ENCODE assay signal across 14 cellular contexts in genomic region chr10:61837748-61838055, GRCh38.
DNase-seq lines count a peak whose midpoint lies in the region; ATAC-seq and TF ChIP-seq lines count a peak whose summit lies in the region.
"Had no signal": no experiment of that assay in that cellular context is flagged by ENCODE, and none has a peak within 500 bp of the region (broad histone marks: within the 10 kb centered on the region; RNA-seq: fewer than 3 reads in every experiment).

No MANE protein-coding gene starts in this region.

- no peak for TF ChIP-seq POLR2A in IMR-90 (IDR thresholded peaks at IDR 0.05; ENCODE audit: low read depth, low read length)

- peak overlapping the region; percentile 37 for H4K5ac ChIP-seq in IMR-90 (ENCODE audit: low read depth, low read length)

- H3K56ac ChIP-seq in IMR-90 (ENCODE audit: extremely low read depth, insufficient read depth, low read length) = peak overlapping the region; percentile 71; the same call in 1 of the 2 replicates

- dilution Hi-C loops in IMR-90 (cut with HindIII; ENCODE audit: low sequenced_read_pairs, unreplicated experiment) = no loop called here

- ATAC-seq in IMR-90 (ENCODE audit: low read depth) (peak; percentile 30; the same call in 1 of the 2 replicates), HG02610 (IDR thresholded peaks at IDR 0.05; ENCODE audit: unreplicated experiment) (no peak)
- no peak for ATAC-seq in activated CD4-positive, alpha-beta T cell treated with anti-CD3 and anti-CD28 coated beads for 36 hours
- ATAC-seq: Right ventricle myocardium inferior had no signal

- H3K79me2 ChIP-seq in ACC112 (ENCODE audit: control insufficient read depth, insufficient read depth, low read length, unreplicated experiment) (no peaks in the 10 kb centered on the region), trophoblast cell (ENCODE audit: control insufficient read depth, insufficient read depth, low read length, poor library complexity) (no peaks in the 10 kb centered on the region)

- TF ChIP-seq CTCF in IMR-90 (conservative IDR thresholded peaks at IDR 0.05; ENCODE audit: low read depth, low read length) = no peak
- TF ChIP-seq CTCF in coronary artery (IDR thresholded peaks at IDR 0.05) = no peak

- H2BK20ac ChIP-seq in IMR-90 (ENCODE audit: low read depth, low read length) = peak overlapping the region; percentile 83

- H3K4me1 ChIP-seq in ACC112 (ENCODE audit: control insufficient read depth, insufficient read depth, low read length, unreplicated experiment) (peaks cover 34% of the 10 kb centered on the region), IMR-90 (ENCODE audit: control insufficient read depth, insufficient read depth, low read length) (peaks cover 16% of the 10 kb centered on the region), trophoblast cell (ENCODE audit: control insufficient read depth in 1 of 2, insufficient read depth in 2 of 2, low read length in 2 of 2) (peaks cover 3 to 4% of the 10 kb centered on the region in 2 experiments)

- H2AK9ac ChIP-seq in IMR-90 (replicated peaks; ENCODE audit: low read depth, low read length, poor library complexity) = no peak overlapping the region

- intact Hi-C loops in IMR-90 (cut with micrococcal nuclease) = loop anchor here (1.0 to 5.0 kb wide), 3 partner anchors 63 to 565 kb away; no protein-coding TSS in a partner anchor
- intact Hi-C loops in activated CD4-positive, alpha-beta T cell treated with anti-CD3 and anti-CD28 coated beads for 36 hours (cut with DNase I, micrococcal nuclease) = loop anchor here in 1 of 2 experiments (10.0 kb wide), 1 partner anchor 693 kb away; no protein-coding TSS in a partner anchor

- in situ Hi-C loops in IMR-90 (cut with MboI; ENCODE audit: low sequenced_read_pairs) = no loop called here

- H3K9me1 ChIP-seq in IMR-90 (ENCODE audit: insufficient read depth, low read length) = 0 out of 2 replicates have a peak, but pooled peaks cover 7% of the 10 kb centered on the region

- POLR2A ChIA-PET in IMR-90 (lab: Charles Lee; ENCODE audit: unreplicated experiment) = interaction anchor here (0.6 to 0.7 kb wide), 3 partner anchors 8 to 66 kb away, joined by 3 to 4 read pairs (median 3); no protein-coding TSS in a partner anchor
- POLR2A ChIA-PET in activated CD4-positive, alpha-beta T cell treated with anti-CD3 and anti-CD28 coated beads for 36 hours (lab: Charles Lee) = no interaction called here

- H3K79me1 ChIP-seq in IMR-90 (ENCODE audit: low read depth in 1 of 2, low read length in 2 of 2) (0 out of 4 replicates have a peak, but pooled peaks cover 0 to 2% of the 10 kb centered on the region in 2 experiments), trophoblast cell (ENCODE audit: low read length) (peaks cover 3% of the 10 kb centered on the region)

- H3K4me2 ChIP-seq in IMR-90 (ENCODE audit: low read depth, low read length) = peak overlapping the region; percentile 94
- H3K4me2 ChIP-seq in trophoblast cell (ENCODE audit: low read length) = peak overlapping the region; percentile 27

- H2BK12ac ChIP-seq in trophoblast cell (ENCODE audit: low read length) = no peak overlapping the region

- H3K27ac ChIP-seq in ACC112 (ENCODE audit: low read depth, low read length) = peak overlapping the region; percentile 87
- peak overlapping the region; percentile 81; the same call in 1 of the 2 replicates for H3K27ac ChIP-seq in IMR-90 (ENCODE audit: insufficient read depth, low read length)
- peak overlapping the region; percentile 52 to 56 for H3K27ac ChIP-seq in coronary artery
- H3K27ac ChIP-seq in trophoblast cell (ENCODE audit: low read depth, low read length) = peak overlapping the region; percentile 17

- H3K9ac ChIP-seq in IMR-90 (ENCODE audit: low read depth, low read length) (peak overlapping the region; percentile 55), trophoblast cell (ENCODE audit: low read length) (no peak overlapping the region)

- H3K23ac ChIP-seq in IMR-90 (ENCODE audit: low read depth, low read length) = peak overlapping the region; percentile 72; the same call in 1 of the 2 replicates
- no peak overlapping the region for H3K23ac ChIP-seq in trophoblast cell (ENCODE audit: low read length)

- H3K36me3 Mint-ChIP-seq in activated CD4-positive, alpha-beta T cell treated with anti-CD3 and anti-CD28 coated beads for 36 hours (ENCODE audit: low read depth) = no peaks in the 10 kb centered on the region

- no peaks in the 10 kb centered on the region for H3K27me3 ChIP-seq in ACC112 (ENCODE audit: insufficient read depth, low read length)
- H3K27me3 ChIP-seq in IMR-90 (ENCODE audit: control insufficient read depth, insufficient read depth, low read length) = no peaks in the 10 kb centered on the region
- no peaks in the 10 kb centered on the region for H3K27me3 ChIP-seq in trophoblast cell (ENCODE audit: insufficient read depth, low read length)
- H3K27me3 ChIP-seq: BE2C had no signal

- CTCF ChIA-PET in IMR-90 (lab: Yijun Ruan, JAX) = interaction anchor here (0.7 to 1.6 kb wide), 2 partner anchors 87 to 1458 kb away, joined by 3 to 8 read pairs; no protein-coding TSS in a partner anchor
- CTCF ChIA-PET in activated CD4-positive, alpha-beta T cell treated with anti-CD3 and anti-CD28 coated beads for 36 hours (lab: Charles Lee) = interaction anchor here (0.6 to 1.4 kb wide), 3 partner anchors 20 to 105 kb away, joined by 3 to 5 read pairs (median 3); no protein-coding TSS in a partner anchor

- no peak for TF ChIP-seq RAD21 in IMR-90 (IDR thresholded peaks at IDR 0.05; ENCODE audit: low read length)

- no peaks in the 10 kb centered on the region for H3K9me3 ChIP-seq in IMR-90 (ENCODE audit: control insufficient read depth, insufficient read depth, low read length)
- H3K9me3 ChIP-seq in trophoblast cell (ENCODE audit: insufficient read depth, low read depth, low read length) = no peaks in the 10 kb centered on the region
- H3K9me3 ChIP-seq: BE2C had no signal

- no peaks in the 10 kb centered on the region for H3K9me3 Mint-ChIP-seq in activated CD4-positive, alpha-beta T cell treated with anti-CD3 and anti-CD28 coated beads for 36 hours (ENCODE audit: low read depth)
- H3K9me3 Mint-ChIP-seq: activated naive CD4-positive, alpha-beta T cell treated with anti-CD3 and anti-CD28 coated beads for 36 hours had no signal

- no peaks in the 10 kb centered on the region for H3K27me3 Mint-ChIP-seq in activated CD4-positive, alpha-beta T cell treated with anti-CD3 and anti-CD28 coated beads for 36 hours

- no peak overlapping the region for H4K12ac ChIP-seq in trophoblast cell (ENCODE audit: low read depth, low read length)

- H3K4ac ChIP-seq in IMR-90 (ENCODE audit: low read depth, low read length) (peak overlapping the region; percentile 86; the same call in 1 of the 2 replicates), trophoblast cell (ENCODE audit: low read depth, low read length) (no peak overlapping the region)

- H2AK5ac ChIP-seq in IMR-90 (ENCODE audit: low read depth, low read length) (peak overlapping the region; percentile 62; the same call in 1 of the 2 replicates), trophoblast cell (ENCODE audit: low read length) (no peak overlapping the region)

- H2AFZ ChIP-seq in ACC112 (ENCODE audit: low read length, unreplicated experiment) = no peak overlapping the region
- no peak overlapping the region for H2AFZ ChIP-seq in IMR-90 (replicated peaks; ENCODE audit: low read length, poor library complexity)
- H2AFZ ChIP-seq in trophoblast cell (ENCODE audit: insufficient read depth, low read length, poor library complexity) = no peak overlapping the region

- peaks cover 24% of the 10 kb centered on the region for H3K4me1 Mint-ChIP-seq in activated CD4-positive, alpha-beta T cell treated with anti-CD3 and anti-CD28 coated beads for 36 hours

- no TSS peak for BruUV-seq in IMR-90 (replicated peaks; lab: Mats Ljungman, UMichigan)

- H4K20me1 ChIP-seq in IMR-90 (ENCODE audit: insufficient read depth, low read length) = no peaks in the 10 kb centered on the region

- DNase-seq in IMR-90 = no peak
- DNase-seq in coronary artery (ENCODE audit: low spot score) = no peak
- DNase-seq in trophoblast cell = no peak
- no peak for DNase-seq in NCI-H2171 (lab: John Stamatoyannopoulos, UW)
- no peak for DNase-seq in activated CD4-positive, alpha-beta T cell treated with anti-CD3 and anti-CD28 coated beads for 36 hours
- DNase-seq in OCI-M2 (lab: John Stamatoyannopoulos, UW; ENCODE audit: unreplicated experiment) = no peak
- DNase-seq: activated CD4-positive, alpha-beta T cell treated with anti-CD3 and anti-CD28 coated beads for 4 hours; activated naive CD4-positive, alpha-beta T cell treated with anti-CD3 and anti-CD28 coated beads for 36 hours; BE2C; NCI-H2171 treated with DMSO at 0.1 percent for 48 hours; stimulated activated CD4-positive, alpha-beta T cell treated with anti-CD3 and anti-CD28 coated beads, Interleukin-4, amount 100 ng/mL, for 24 hours had no signal

- no CpG with 5 or more reads among the region's 5 CpGs for WGBS in IMR-90 (ENCODE audit: extremely low coverage in 2 of 2, insufficient read length in 1 of 2), 2 experiments
- no CpG with 5 or more reads among the region's 5 CpGs for WGBS in trophoblast cell (ENCODE audit: extremely low coverage, insufficient coverage, insufficient read length)

- H4K91ac ChIP-seq in IMR-90 (ENCODE audit: insufficient read depth, low read depth, low read length) (peak overlapping the region; percentile 81), trophoblast cell (ENCODE audit: low read depth, low read length) (no peak overlapping the region)

- H4K8ac ChIP-seq in IMR-90 (ENCODE audit: low read depth in 2 of 2, low read length in 2 of 2) (peak overlapping the region in 1 of 2 experiments; percentile 49; a peak in 3 of 4 replicates), trophoblast cell (ENCODE audit: low read depth, low read length) (no peak overlapping the region)

- H2BK120ac ChIP-seq in IMR-90 (ENCODE audit: low read depth, low read length) (peak overlapping the region; percentile 93), trophoblast cell (ENCODE audit: insufficient read depth, low read length, poor library complexity) (no peak overlapping the region)

- no peak overlapping the region for H3K27ac Mint-ChIP-seq in activated CD4-positive, alpha-beta T cell treated with anti-CD3 and anti-CD28 coated beads for 36 hours
- H3K27ac Mint-ChIP-seq: activated naive CD4-positive, alpha-beta T cell treated with anti-CD3 and anti-CD28 coated beads for 36 hours had no signal

- H2BK15ac ChIP-seq in IMR-90 (ENCODE audit: low read depth, low read length) = peak overlapping the region; percentile 25; the same call in 2 of the 3 replicates

- 0 out of 2 replicates have a peak overlapping the region, but pooled peaks have one; percentile 16 for H3K4me3 ChIP-seq in ACC112 (ENCODE audit: low read depth, low read length)
- no peak overlapping the region for H3K4me3 ChIP-seq in IMR-90 (ENCODE audit: insufficient read depth, low read depth, low read length)
- no peak overlapping the region for H3K4me3 ChIP-seq in coronary artery
- H3K4me3 ChIP-seq in trophoblast cell (ENCODE audit: low read depth, low read length) = no peak overlapping the region

- H3K14ac ChIP-seq in IMR-90 (replicated peaks; ENCODE audit: low read depth, low read length) (0 out of 2 replicates have a peak overlapping the region, but pooled peaks have one; percentile 64), trophoblast cell (ENCODE audit: low read length) (no peak overlapping the region)

- peak overlapping the region; percentile 89 for H2BK5ac ChIP-seq in IMR-90 (ENCODE audit: low read depth, low read length, poor library complexity, severe bottlenecking)
- no peak overlapping the region for H2BK5ac ChIP-seq in trophoblast cell (ENCODE audit: low read depth, low read length, poor library complexity)

- H3K18ac ChIP-seq in IMR-90 (ENCODE audit: low read depth, low read length) = peak overlapping the region; percentile 99
- no peak overlapping the region for H3K18ac ChIP-seq in trophoblast cell (ENCODE audit: low read length)

- H3K36me3 ChIP-seq in ACC112 (ENCODE audit: insufficient read depth, low read length) = no peaks in the 10 kb centered on the region
- no peaks in the 10 kb centered on the region for H3K36me3 ChIP-seq in IMR-90 (ENCODE audit: control insufficient read depth, insufficient read depth, low read length)
- H3K36me3 ChIP-seq in trophoblast cell (ENCODE audit: control insufficient read depth in 1 of 2, insufficient read depth in 2 of 2, low read length in 2 of 2) = no peaks in the 10 kb centered on the region
- H3K36me3 ChIP-seq: BE2C had no signal

- H3K4me3 Mint-ChIP-seq in activated CD4-positive, alpha-beta T cell treated with anti-CD3 and anti-CD28 coated beads for 36 hours = no peak overlapping the region
- H3K4me3 Mint-ChIP-seq: activated naive CD4-positive, alpha-beta T cell treated with anti-CD3 and anti-CD28 coated beads for 36 hours had no signal

Comparison
In these comparisons a context has a peak if more than half of its experiments do, and no peak if none do; other contexts are left out.
1. H3K27ac ChIP-seq: peak in every context shown above with its lines; median percentile 87 in ACC112; 81 in IMR-90; 54 in coronary artery; 17 in trophoblast cell.